29 cellular contexts compared by ENCODE assay signal in the genomic region with DNA sequence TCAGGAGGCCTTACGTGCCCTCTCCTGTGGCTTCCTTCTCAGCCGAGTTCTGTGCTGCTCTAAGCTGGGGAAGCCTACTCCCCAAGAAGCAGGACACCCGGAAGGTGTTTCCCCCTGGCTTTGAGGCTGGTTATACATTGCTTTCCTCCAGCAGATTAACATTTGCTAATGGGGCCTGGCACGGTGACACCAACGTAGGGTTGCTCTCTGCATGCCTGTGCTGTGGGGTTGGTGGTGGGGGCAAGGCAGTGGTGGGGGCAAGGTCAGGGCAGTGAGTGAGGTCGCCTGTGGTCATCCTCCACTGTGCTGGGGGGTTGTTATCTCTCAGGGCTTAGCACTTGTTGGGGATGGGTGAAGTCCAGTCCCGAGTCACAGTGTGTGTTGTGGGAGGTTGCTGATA. TPM values are rescaled to one million over a fixed set of nuclear protein-coding genes. Genes with fewer than 3 reads are reported as not detected.
"Had no signal": no experiment of that assay in that cellular context is flagged by ENCODE, and none has a peak within 500 bp of the region (broad histone marks: within the 10 kb centered on the region; RNA-seq: fewer than 3 reads in every experiment).

No MANE protein-coding gene starts in this region.

- H3K27ac ChIP-seq: adrenal gland, body of pancreas, colonic mucosa, dorsolateral prefrontal cortex, ovary, prostate gland, stomach, thyroid gland, upper lobe of right lung had no signal

- H3K4me1 Mint-ChIP-seq: activated naive CD8-positive, alpha-beta T cell treated with anti-CD3 and anti-CD28 coated beads for 36 hours had no signal

- H3K4me3 Mint-ChIP-seq: activated B cell treated with CpG ODN at 0.5 μM for 24 hours; activated CD8-positive, alpha-beta T cell treated with anti-CD3 and anti-CD28 coated beads for 36 hours; activated naive CD8-positive, alpha-beta T cell treated with anti-CD3 and anti-CD28 coated beads for 36 hours; activated T-cell treated with anti-CD3 and anti-CD28 coated beads, Interleukin-2, amount 50 U/mL, for 72 hours; nephron progenitor cell; stimulated activated naive B cell treated with anti-CD40 and anti-IgM and Interleukin-4, amounts not matched to agents 10 μg/mL and 1 μg/mL and 100 μg/mL, for 72 hours; T-helper 2 cell treated with Interferon-gamma antibody and Interleukin-4, amounts not matched to agents 5 μg/mL and 100 μg/mL, for 36 hours had no signal

- ATAC-seq: activated CD8-positive, alpha-beta T cell treated with anti-CD3 and anti-CD28 coated beads for 36 hours; activated T-cell treated with anti-CD3 and anti-CD28 coated beads, Interleukin-2, amount 50 U/mL, for 72 hours; body of pancreas; mucosa of descending colon; stimulated activated naive B cell treated with anti-CD40 and anti-IgM and Interleukin-4, amounts not matched to agents 10 μg/mL and 1 μg/mL and 100 μg/mL, for 72 hours; upper lobe of right lung had no signal

- H3K4me1 ChIP-seq: colonic mucosa, prostate gland had no signal

- H3K27ac Mint-ChIP-seq: activated B cell treated with CpG ODN at 0.5 μM for 24 hours; activated CD8-positive, alpha-beta T cell treated with anti-CD3 and anti-CD28 coated beads for 36 hours; activated naive CD8-positive, alpha-beta T cell treated with anti-CD3 and anti-CD28 coated beads for 36 hours; activated T-cell treated with anti-CD3 and anti-CD28 coated beads, Interleukin-2, amount 50 U/mL, for 72 hours; nephron progenitor cell; stimulated activated naive B cell treated with anti-CD40 and anti-IgM and Interleukin-4, amounts not matched to agents 10 μg/mL and 1 μg/mL and 100 μg/mL, for 72 hours; T-helper 2 cell treated with Interferon-gamma antibody and Interleukin-4, amounts not matched to agents 5 μg/mL and 100 μg/mL, for 36 hours had no signal

- H3K4me3 ChIP-seq: adrenal gland, body of pancreas, colonic mucosa, dorsolateral prefrontal cortex, lung, mucosa of descending colon, ovary, prostate gland, stomach, thyroid gland, upper lobe of right lung had no signal

- H3K9me3 ChIP-seq: adrenal gland, body of pancreas, colonic mucosa, mucosa of descending colon, prostate gland, thyroid gland, upper lobe of right lung had no signal

- H3K36me3 ChIP-seq: adrenal gland, colonic mucosa, ovary, prostate gland, stomach, thyroid gland, upper lobe of right lung had no signal

- H3K9me3 Mint-ChIP-seq: activated B cell treated with CpG ODN at 0.5 μM for 24 hours; activated CD8-positive, alpha-beta T cell treated with anti-CD3 and anti-CD28 coated beads for 36 hours; activated T-cell treated with anti-CD3 and anti-CD28 coated beads, Interleukin-2, amount 50 U/mL, for 72 hours; T-helper 2 cell treated with Interferon-gamma antibody and Interleukin-4, amounts not matched to agents 5 μg/mL and 100 μg/mL, for 36 hours had no signal

- DNase-seq: activated B cell treated with CpG ODN at 0.5 μM for 24 hours; activated CD4-positive, alpha-beta T cell treated with anti-CD3 and anti-CD28 coated beads, Interleukin-2, amount 50 U/mL, for 1 hour; activated CD8-positive, alpha-beta T cell treated with anti-CD3 and anti-CD28 coated beads for 36 hours; activated naive CD4-positive, alpha-beta T cell; activated naive CD8-positive, alpha-beta T cell treated with anti-CD3 and anti-CD28 coated beads for 36 hours; activated T-cell treated with anti-CD3 and anti-CD28 coated beads for 4 hours; activated T-cell treated with anti-CD3 and anti-CD28 coated beads, Interleukin-2, amount 50 U/mL, for 72 hours; adrenal gland; colonic mucosa; effector memory CD4-positive, alpha-beta T cell; hippocampal formation; mesendoderm; mucosa of descending colon; nephron progenitor cell; stimulated activated CD4-positive, alpha-beta T cell treated with anti-CD3 and anti-CD28 coated beads, Interleukin-15, amount 100 ng/mL, for 24 hours; stimulated activated CD4-positive, alpha-beta T cell treated with anti-CD3 and anti-CD28 coated beads, Interleukin-2, amount 100 ng/mL, for 24 hours; stimulated activated naive B cell treated with anti-CD40 and anti-IgM and Interleukin-4, amounts not matched to agents 10 μg/mL and 1 μg/mL and 100 μg/mL, for 72 hours; stomach; T-helper 1 cell; thyroid gland; upper lobe of right lung had no signal

RNA-seq across cellular contexts. Expression of a gene that starts 4.2 kb away (rescaled TPM):
- total RNA-seq: body of pancreas, fibroblast of lung, fibroblast of villous mesenchyme had no signal
